ENCODE assay signal across 1 cellular context in genomic region chr17:35087731-35088646, GRCh38.
TF ChIP-seq lines count a peak whose summit lies in the region.

No MANE protein-coding gene starts in this region.

TF ChIP-seq in GM12878, 131 proteins besides CTCF, POLR2A, EP300 and RAD21:
- TF ChIP-seq MXI1 (IDR thresholded peaks at IDR 0.05; ENCODE audit: low read depth, low read length) (peak; percentile 51; the same call in 1 of the 2 replicates), IRF4 (IDR thresholded peaks at IDR 0.05; ENCODE audit: low read depth, low read length) (no peak), SPI1 (IDR thresholded peaks at IDR 0.05; ENCODE audit: borderline replicate concordance, insufficient read depth, low read depth, low read length) (no peak; the same call in 1 of the 2 replicates), STAT1 (conservative IDR thresholded peaks at IDR 0.05) (peak; percentile 51; the same call in 1 of the 2 replicates), SIN3A (IDR thresholded peaks at IDR 0.05; ENCODE audit: low read depth, low read length) (no peak), SMAD5 (IDR thresholded peaks at IDR 0.05; ENCODE audit: low read depth) (peak; percentile 16), BRCA1 (IDR thresholded peaks at IDR 0.05; ENCODE audit: low read depth, low read length) (no peak), EGR1 (IDR thresholded peaks at IDR 0.05; ENCODE audit: borderline replicate concordance in 1 of 2, low read depth in 2 of 2, low read length in 2 of 2) (no peak), GABPA (IDR thresholded peaks at IDR 0.05; ENCODE audit: low read depth) (no peak), CBX3 (IDR thresholded peaks at IDR 0.05; ENCODE audit: borderline replicate concordance, low read depth) (no peak), ATF7 (IDR thresholded peaks at IDR 0.05; ENCODE audit: low read depth) (peak; percentile 12; the same call in 1 of the 2 replicates), JUND (IDR thresholded peaks at IDR 0.05; ENCODE audit: low read depth, low read length) (no peak), LARP7 (IDR thresholded peaks at IDR 0.05) (no peak), IKZF2 (IDR thresholded peaks at IDR 0.05) (peak in 1 of 2 experiments; percentile 82; a peak in 2 of 4 replicates), BHLHE40 (IDR thresholded peaks at IDR 0.05; ENCODE audit: borderline replicate concordance in 1 of 2, low read depth in 2 of 2, low read length in 1 of 2) (0 out of 4 replicates have a peak, but pooled peaks of 1 of the 2 experiments have one; percentile 31), YY1 (IDR thresholded peaks at IDR 0.05; ENCODE audit: low read depth, low read length) (peak; percentile 42; the same call in 1 of the 2 replicates), RFX5 (IDR thresholded peaks at IDR 0.05; ENCODE audit: low read depth, low read length) (0 out of 2 replicates have a peak, but pooled peaks have one; percentile 54), KLF5 (IDR thresholded peaks at IDR 0.05; ENCODE audit: partially characterized antibody) (peak; percentile 4), ELK1 (IDR thresholded peaks at IDR 0.05; ENCODE audit: low read depth, low read length) (no peak), TAF1 (IDR thresholded peaks at IDR 0.05; ENCODE audit: borderline replicate concordance, low read depth, low read length) (peak; percentile 34; the same call in 1 of the 2 replicates), ESRRA (IDR thresholded peaks at IDR 0.05; ENCODE audit: low read length) (no peak), EZH2 (IDR thresholded peaks at IDR 0.05; ENCODE audit: borderline replicate concordance, control insufficient read depth, low read depth, low read length) (no peak), NRF1 (conservative IDR thresholded peaks at IDR 0.05; ENCODE audit: low read depth, low read length) (no peak), POLR2AphosphoS5 (IDR thresholded peaks at IDR 0.05; ENCODE audit: low read length) (peak; percentile 69; the same call in 1 of the 2 replicates), EED (IDR thresholded peaks at IDR 0.05; ENCODE audit: low read depth) (no peak), RUNX3 (IDR thresholded peaks at IDR 0.05; ENCODE audit: low read length) (peak; percentile 38), ZBTB11 (CRISPR knock-in tag; IDR thresholded peaks at IDR 0.05) (no peak)
- TF ChIP-seq, protein P1, sequence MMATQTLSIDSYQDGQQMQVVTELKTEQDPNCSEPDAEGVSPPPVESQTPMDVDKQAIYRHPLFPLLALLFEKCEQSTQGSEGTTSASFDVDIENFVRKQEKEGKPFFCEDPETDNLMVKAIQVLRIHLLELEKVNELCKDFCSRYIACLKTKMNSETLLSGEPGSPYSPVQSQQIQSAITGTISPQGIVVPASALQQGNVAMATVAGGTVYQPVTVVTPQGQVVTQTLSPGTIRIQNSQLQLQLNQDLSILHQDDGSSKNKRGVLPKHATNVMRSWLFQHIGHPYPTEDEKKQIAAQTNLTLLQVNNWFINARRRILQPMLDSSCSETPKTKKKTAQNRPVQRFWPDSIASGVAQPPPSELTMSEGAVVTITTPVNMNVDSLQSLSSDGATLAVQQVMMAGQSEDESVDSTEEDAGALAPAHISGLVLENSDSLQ (IDR thresholded peaks at IDR 0.05), result no peak
- TF ChIP-seq, protein P2, sequence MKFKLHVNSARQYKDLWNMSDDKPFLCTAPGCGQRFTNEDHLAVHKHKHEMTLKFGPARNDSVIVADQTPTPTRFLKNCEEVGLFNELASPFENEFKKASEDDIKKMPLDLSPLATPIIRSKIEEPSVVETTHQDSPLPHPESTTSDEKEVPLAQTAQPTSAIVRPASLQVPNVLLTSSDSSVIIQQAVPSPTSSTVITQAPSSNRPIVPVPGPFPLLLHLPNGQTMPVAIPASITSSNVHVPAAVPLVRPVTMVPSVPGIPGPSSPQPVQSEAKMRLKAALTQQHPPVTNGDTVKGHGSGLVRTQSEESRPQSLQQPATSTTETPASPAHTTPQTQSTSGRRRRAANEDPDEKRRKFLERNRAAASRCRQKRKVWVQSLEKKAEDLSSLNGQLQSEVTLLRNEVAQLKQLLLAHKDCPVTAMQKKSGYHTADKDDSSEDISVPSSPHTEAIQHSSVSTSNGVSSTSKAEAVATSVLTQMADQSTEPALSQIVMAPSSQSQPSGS (IDR thresholded peaks at IDR 0.05; ENCODE audit: low read length), result no peak
- TF ChIP-seq, protein P3, sequence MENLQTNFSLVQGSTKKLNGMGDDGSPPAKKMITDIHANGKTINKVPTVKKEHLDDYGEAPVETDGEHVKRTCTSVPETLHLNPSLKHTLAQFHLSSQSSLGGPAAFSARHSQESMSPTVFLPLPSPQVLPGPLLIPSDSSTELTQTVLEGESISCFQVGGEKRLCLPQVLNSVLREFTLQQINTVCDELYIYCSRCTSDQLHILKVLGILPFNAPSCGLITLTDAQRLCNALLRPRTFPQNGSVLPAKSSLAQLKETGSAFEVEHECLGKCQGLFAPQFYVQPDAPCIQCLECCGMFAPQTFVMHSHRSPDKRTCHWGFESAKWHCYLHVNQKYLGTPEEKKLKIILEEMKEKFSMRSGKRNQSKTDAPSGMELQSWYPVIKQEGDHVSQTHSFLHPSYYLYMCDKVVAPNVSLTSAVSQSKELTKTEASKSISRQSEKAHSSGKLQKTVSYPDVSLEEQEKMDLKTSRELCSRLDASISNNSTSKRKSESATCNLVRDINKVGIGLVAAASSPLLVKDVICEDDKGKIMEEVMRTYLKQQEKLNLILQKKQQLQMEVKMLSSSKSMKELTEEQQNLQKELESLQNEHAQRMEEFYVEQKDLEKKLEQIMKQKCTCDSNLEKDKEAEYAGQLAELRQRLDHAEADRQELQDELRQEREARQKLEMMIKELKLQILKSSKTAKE (IDR thresholded peaks at IDR 0.05; ENCODE audit: low read depth, poor library complexity, severe bottlenecking), result no peak
- TF ChIP-seq, protein P4, sequence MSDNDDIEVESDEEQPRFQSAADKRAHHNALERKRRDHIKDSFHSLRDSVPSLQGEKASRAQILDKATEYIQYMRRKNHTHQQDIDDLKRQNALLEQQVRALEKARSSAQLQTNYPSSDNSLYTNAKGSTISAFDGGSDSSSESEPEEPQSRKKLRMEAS (IDR thresholded peaks at IDR 0.05; ENCODE audit: low read depth, low read length), result no peak; the same call in 1 of the 2 replicates
- TF ChIP-seq, protein P5, sequence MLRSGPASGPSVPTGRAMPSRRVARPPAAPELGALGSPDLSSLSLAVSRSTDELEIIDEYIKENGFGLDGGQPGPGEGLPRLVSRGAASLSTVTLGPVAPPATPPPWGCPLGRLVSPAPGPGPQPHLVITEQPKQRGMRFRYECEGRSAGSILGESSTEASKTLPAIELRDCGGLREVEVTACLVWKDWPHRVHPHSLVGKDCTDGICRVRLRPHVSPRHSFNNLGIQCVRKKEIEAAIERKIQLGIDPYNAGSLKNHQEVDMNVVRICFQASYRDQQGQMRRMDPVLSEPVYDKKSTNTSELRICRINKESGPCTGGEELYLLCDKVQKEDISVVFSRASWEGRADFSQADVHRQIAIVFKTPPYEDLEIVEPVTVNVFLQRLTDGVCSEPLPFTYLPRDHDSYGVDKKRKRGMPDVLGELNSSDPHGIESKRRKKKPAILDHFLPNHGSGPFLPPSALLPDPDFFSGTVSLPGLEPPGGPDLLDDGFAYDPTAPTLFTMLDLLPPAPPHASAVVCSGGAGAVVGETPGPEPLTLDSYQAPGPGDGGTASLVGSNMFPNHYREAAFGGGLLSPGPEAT (IDR thresholded peaks at IDR 0.05; ENCODE audit: low read depth), result no peak
